Comparison of ENCODE assay signal across 30 cellular contexts in genomic region chr5:127975961-127976360, GRCh38.
DNase-seq lines count a peak whose midpoint lies in the region; ATAC-seq, FAIRE-seq and TF ChIP-seq lines count a peak whose summit lies in the region.
"Had no signal": no experiment of that assay in that cellular context is flagged by ENCODE, and none has a peak within 500 bp of the region (broad histone marks: within the 10 kb centered on the region; RNA-seq: fewer than 3 reads in every experiment).

No MANE protein-coding gene starts in this region.

- peaks cover 2% of the 10 kb centered on the region for H3K36me3 Mint-ChIP-seq in osteocyte (ENCODE audit: unreplicated experiment)
- no peaks in the 10 kb centered on the region for H3K36me3 Mint-ChIP-seq in neural progenitor cell
- peaks cover 3% of the 10 kb centered on the region for H3K36me3 Mint-ChIP-seq in CD8-positive, alpha-beta T cell

- H3K4me1 Mint-ChIP-seq in osteocyte (ENCODE audit: unreplicated experiment) (no peaks in the 10 kb centered on the region), neural progenitor cell (peaks cover 13% of the 10 kb centered on the region)
- H3K4me1 Mint-ChIP-seq in CD8-positive, alpha-beta T cell (ENCODE audit: low read depth) = no peaks in the 10 kb centered on the region
- H3K4me1 Mint-ChIP-seq: activated CD8-positive, alpha-beta memory T cell treated with anti-CD3 and anti-CD28 coated beads, Interleukin-2, amount 10 ng/mL, durations not matched to agents 7 days and 5 days; naive B cell had no signal

- CTCF ChIA-PET in K562 (lab: Yijun Ruan, JAX; ENCODE audit: low intra/inter-chr PET ratio) = no interaction called here
- CTCF ChIA-PET in CD8-positive, alpha-beta T cell (lab: Charles Lee) = no interaction called here

- no peak overlapping the region for H3K4me2 ChIP-seq in K562 (ENCODE audit: insufficient read depth, low read length)
- H3K4me2 ChIP-seq in neural progenitor cell = no peak overlapping the region

- no peaks in the 10 kb centered on the region for H3K4me1 ChIP-seq in K562 (replicated peaks in 1 of 2; ENCODE audit: control insufficient read depth in 2 of 2, insufficient read depth in 2 of 2, low read length in 2 of 2)
- no peaks in the 10 kb centered on the region for H3K4me1 ChIP-seq in neural progenitor cell
- H3K4me1 ChIP-seq in CD8-positive, alpha-beta T cell (ENCODE audit: insufficient read depth, low read length) = no peaks in the 10 kb centered on the region
- H3K4me1 ChIP-seq: adrenal gland, BE2C, Peyer's patch, thyroid gland had no signal

- WGBS in K562 (ENCODE audit: insufficient coverage, low coverage, missing lambda C conversion rate) = 61% methylated on average over 2 of the region's 2 CpGs

- H3K9me3 Mint-ChIP-seq in osteocyte (ENCODE audit: unreplicated experiment) (no peaks in the 10 kb centered on the region), neural progenitor cell (no peaks in the 10 kb centered on the region)
- H3K9me3 Mint-ChIP-seq in CD8-positive, alpha-beta T cell = no peaks in the 10 kb centered on the region
- H3K9me3 Mint-ChIP-seq: activated naive CD4-positive, alpha-beta T cell treated with anti-CD3 and anti-CD28 coated beads for 36 hours; activated T-helper 1 cell treated with anti-CD3 and anti-CD28 coated beads, Interleukin-12 subunit alpha, Interleukin-12 subunit beta, Interleukin-2, Interleukin-4 antibody, amounts not matched to agents 30 ng/mL and 10 ng/mL and 1 ng/mL, durations not matched to agents 14 hours and 24 hours and 36 hours; effector memory CD8-positive, alpha-beta T cell; stimulated activated naive CD8-positive, alpha-beta T cell treated with anti-CD3 and anti-CD28 coated beads, Interleukin-15, Interleukin-2, amounts not matched to agents 100 ng/mL and 50 ng/mL, for 24 hours had no signal

- intact Hi-C loops in K562 (cut with micrococcal nuclease) = no loop called here
- intact Hi-C loops in CD8-positive, alpha-beta T cell (cut with DNase I, micrococcal nuclease) = no loop called here

- no peak for TF ChIP-seq RAD21 in K562 (CRISPR knock-in tag; conservative IDR thresholded peaks at IDR 0.05 in 1 of 2, IDR thresholded peaks at IDR 0.05 in 1 of 2)

- TF ChIP-seq POLR2A in K562 (conservative IDR thresholded peaks at IDR 0.05) = no peak

- H3K9ac ChIP-seq in K562 (ENCODE audit: insufficient read depth in 1 of 2, low read depth in 2 of 2, low read length in 2 of 2) (no peak overlapping the region), neural progenitor cell (no peak overlapping the region)

- H3K27me3 Mint-ChIP-seq in osteocyte (ENCODE audit: unreplicated experiment) (no peaks in the 10 kb centered on the region), neural progenitor cell (ENCODE audit: insufficient read depth, low read depth) (no peaks in the 10 kb centered on the region)
- H3K27me3 Mint-ChIP-seq in CD8-positive, alpha-beta T cell (ENCODE audit: low read depth) = no peaks in the 10 kb centered on the region
- H3K27me3 Mint-ChIP-seq: activated CD8-positive, alpha-beta memory T cell treated with anti-CD3 and anti-CD28 coated beads, Interleukin-2, amount 10 ng/mL, durations not matched to agents 7 days and 5 days; effector memory CD8-positive, alpha-beta T cell; naive B cell; stimulated activated naive CD8-positive, alpha-beta T cell treated with anti-CD3 and anti-CD28 coated beads, Interleukin-15, Interleukin-2, amounts not matched to agents 100 ng/mL and 50 ng/mL, for 24 hours had no signal

- no peak for TF ChIP-seq EP300 in K562 (IDR thresholded peaks at IDR 0.05; ENCODE audit: low read length)

- in situ Hi-C loops in K562 (cut with MboI) = no loop called here

- H3K36me3 ChIP-seq in K562 (ENCODE audit: control insufficient read depth, insufficient read depth, low read length) (no peaks in the 10 kb centered on the region), neural progenitor cell (no peaks in the 10 kb centered on the region)
- no peaks in the 10 kb centered on the region for H3K36me3 ChIP-seq in CD8-positive, alpha-beta T cell (ENCODE audit: insufficient read depth, low read length)
- H3K36me3 ChIP-seq: adrenal gland, BE2C, Peyer's patch, thyroid gland had no signal

- H3K9me3 ChIP-seq in K562 (replicated peaks; ENCODE audit: control insufficient read depth, insufficient read depth, low read depth, low read length) (no peaks in the 10 kb centered on the region), neural progenitor cell (ENCODE audit: low read depth) (no peaks in the 10 kb centered on the region)
- no peaks in the 10 kb centered on the region for H3K9me3 ChIP-seq in CD8-positive, alpha-beta T cell (ENCODE audit: low read length)
- H3K9me3 ChIP-seq: adrenal gland, BE2C, Peyer's patch, thyroid gland had no signal

- no peak overlapping the region for H2AFZ ChIP-seq in K562 (ENCODE audit: low read depth, low read length)
- no peak overlapping the region for H2AFZ ChIP-seq in neural progenitor cell (replicated peaks)

- H3K27me3 ChIP-seq in K562 (ENCODE audit: control insufficient read depth in 2 of 2, insufficient read depth in 2 of 2, low read length in 2 of 2) = no peaks in the 10 kb centered on the region
- H3K27me3 ChIP-seq in neural progenitor cell = no peaks in the 10 kb centered on the region
- H3K27me3 ChIP-seq in CD8-positive, alpha-beta T cell (ENCODE audit: insufficient read depth, low read length) = no peaks in the 10 kb centered on the region
- H3K27me3 ChIP-seq: adrenal gland, BE2C, Peyer's patch, thyroid gland had no signal

- FAIRE-seq in GM19239 (lab: Jason Lieb, UNC) (peak; percentile 28), K562 (lab: Jason Lieb, UNC) (no peak)
- FAIRE-seq: GM18507 had no signal

- no peaks in the 10 kb centered on the region for H3F3A ChIP-seq in neural progenitor cell (ENCODE audit: low read depth)

- no peak overlapping the region for H3K27ac Mint-ChIP-seq in osteocyte (ENCODE audit: unreplicated experiment)
- no peak overlapping the region for H3K27ac Mint-ChIP-seq in neural progenitor cell
- no peak overlapping the region for H3K27ac Mint-ChIP-seq in CD8-positive, alpha-beta T cell
- H3K27ac Mint-ChIP-seq: activated CD8-positive, alpha-beta memory T cell treated with anti-CD3 and anti-CD28 coated beads, Interleukin-2, amount 10 ng/mL, durations not matched to agents 7 days and 5 days; activated naive CD4-positive, alpha-beta T cell treated with anti-CD3 and anti-CD28 coated beads for 36 hours; activated T-helper 1 cell treated with anti-CD3 and anti-CD28 coated beads, Interleukin-12 subunit alpha, Interleukin-12 subunit beta, Interleukin-2, Interleukin-4 antibody, amounts not matched to agents 30 ng/mL and 10 ng/mL and 1 ng/mL, durations not matched to agents 14 hours and 24 hours and 36 hours; effector memory CD8-positive, alpha-beta T cell; naive B cell; stimulated activated naive CD8-positive, alpha-beta T cell treated with anti-CD3 and anti-CD28 coated beads, Interleukin-15, Interleukin-2, amounts not matched to agents 100 ng/mL and 50 ng/mL, for 24 hours had no signal

- peak; percentile 29; the same call in 1 of the 2 replicates for TF ChIP-seq CTCF in LNCAP (IDR thresholded peaks at IDR 0.05)
- peak in 2 of 3 experiments; percentile 8 to 19; a peak in 1 of 6 replicates for TF ChIP-seq CTCF in K562 (IDR thresholded peaks at IDR 0.05 in 2 of 3, conservative IDR thresholded peaks at IDR 0.05 in 1 of 3; ENCODE audit: insufficient read depth in 2 of 3, low read depth in 1 of 3, low read length in 3 of 3)
- peak; percentile 10 for TF ChIP-seq CTCF in osteocyte (IDR thresholded peaks at IDR 0.05)
- TF ChIP-seq CTCF in neural progenitor cell (IDR thresholded peaks at IDR 0.05) = no peak
- no peak for TF ChIP-seq CTCF in CD8-positive, alpha-beta T cell (IDR thresholded peaks at IDR 0.05)

- H4K20me1 ChIP-seq in K562 (replicated peaks; ENCODE audit: control insufficient read depth, insufficient read depth, low read length) (no peaks in the 10 kb centered on the region), neural progenitor cell (ENCODE audit: low read depth) (no peaks in the 10 kb centered on the region)

- no TSS peak for BruUV-seq in K562 (replicated peaks; lab: Mats Ljungman, UMichigan)

- DNase-seq in GM19239 (ENCODE audit: insufficient read length, low spot score) = no peak
- no peak for DNase-seq in K562 (ENCODE audit: extremely low read depth in 1 of 4, low spot score in 3 of 4)
- no peak for DNase-seq in osteocyte (ENCODE audit: extremely low spot score, unreplicated experiment)
- no peak for DNase-seq in neural progenitor cell (ENCODE audit: low spot score)
- DNase-seq in CD8-positive, alpha-beta T cell = no peak
- DNase-seq: ACHN; activated CD4-positive, CD25-positive, alpha-beta regulatory T cell; activated CD8-positive, alpha-beta memory T cell treated with anti-CD3 and anti-CD28 coated beads, Interleukin-2, amount 10 ng/mL, durations not matched to agents 7 days and 5 days; activated naive CD4-positive, alpha-beta T cell treated with anti-CD3 and anti-CD28 coated beads for 36 hours; adrenal gland; BE2C; effector memory CD8-positive, alpha-beta T cell; GDM1; Kasumi-1; left colon; naive B cell; NCI-H1048; NCI-H1694; NCI-H2171; NCI-H524; nucleus accumbens; Peyer's patch; SIG-M5; thyroid gland had no signal

- no peaks in the 10 kb centered on the region for H3K79me2 ChIP-seq in K562 (ENCODE audit: control insufficient read depth, insufficient read depth, low read length)
- no peaks in the 10 kb centered on the region for H3K79me2 ChIP-seq in neural progenitor cell (ENCODE audit: low read depth)

- POLR2A ChIA-PET in K562 (lab: Yijun Ruan, JAX) = no interaction called here
- POLR2A ChIA-PET in CD8-positive, alpha-beta T cell (lab: Charles Lee) = no interaction called here

- H3K9me1 ChIP-seq in K562 (ENCODE audit: control insufficient read depth, insufficient read depth, low read length) = no peaks in the 10 kb centered on the region

- H3K4me3 ChIP-seq in K562 (no peak overlapping the region), neural progenitor cell (no peak overlapping the region)
- H3K4me3 ChIP-seq in CD8-positive, alpha-beta T cell (ENCODE audit: low read depth, low read length) = no peak overlapping the region
- H3K4me3 ChIP-seq: adrenal gland, Peyer's patch, skin epidermis, thyroid gland had no signal

- no peak overlapping the region for H3K27ac ChIP-seq in K562 (ENCODE audit: extremely low read depth, low read depth, low read length)
- no peak overlapping the region for H3K27ac ChIP-seq in neural progenitor cell
- H3K27ac ChIP-seq in CD8-positive, alpha-beta T cell (ENCODE audit: low read depth, low read length) = no peak overlapping the region
- H3K27ac ChIP-seq: adrenal gland, Peyer's patch, skin epidermis, thyroid gland had no signal

- no peak overlapping the region for H3K4me3 Mint-ChIP-seq in osteocyte (ENCODE audit: unreplicated experiment)
- H3K4me3 Mint-ChIP-seq in neural progenitor cell = no peak overlapping the region
- H3K4me3 Mint-ChIP-seq in CD8-positive, alpha-beta T cell = no peak overlapping the region
- H3K4me3 Mint-ChIP-seq: activated CD8-positive, alpha-beta memory T cell treated with anti-CD3 and anti-CD28 coated beads, Interleukin-2, amount 10 ng/mL, durations not matched to agents 7 days and 5 days; activated naive CD4-positive, alpha-beta T cell treated with anti-CD3 and anti-CD28 coated beads for 36 hours; activated T-helper 1 cell treated with anti-CD3 and anti-CD28 coated beads, Interleukin-12 subunit alpha, Interleukin-12 subunit beta, Interleukin-2, Interleukin-4 antibody, amounts not matched to agents 30 ng/mL and 10 ng/mL and 1 ng/mL, durations not matched to agents 14 hours and 24 hours and 36 hours; effector memory CD8-positive, alpha-beta T cell; naive B cell; stimulated activated naive CD8-positive, alpha-beta T cell treated with anti-CD3 and anti-CD28 coated beads, Interleukin-15, Interleukin-2, amounts not matched to agents 100 ng/mL and 50 ng/mL, for 24 hours had no signal

- peak; percentile 75 for ATAC-seq in K562
- no peak for ATAC-seq in CD8-positive, alpha-beta T cell
- ATAC-seq in HG03095 (IDR thresholded peaks at IDR 0.05; ENCODE audit: unreplicated experiment) = no peak
- ATAC-seq: activated CD8-positive, alpha-beta memory T cell treated with anti-CD3 and anti-CD28 coated beads, Interleukin-2, amount 10 ng/mL, durations not matched to agents 7 days and 5 days; effector memory CD8-positive, alpha-beta T cell; left colon had no signal

Comparison
In these comparisons a context has a peak if more than half of its experiments do, and no peak if none do; other contexts are left out.
1. CTCF ChIP-seq: peak in LNCAP (single experiment), K562 (2 of 3) and osteocyte (single experiment); none in neural progenitor cell (single experiment) and CD8-positive, alpha-beta T cell (single experiment).